1 cellular context compared by ENCODE assay signal in the genomic region with DNA sequence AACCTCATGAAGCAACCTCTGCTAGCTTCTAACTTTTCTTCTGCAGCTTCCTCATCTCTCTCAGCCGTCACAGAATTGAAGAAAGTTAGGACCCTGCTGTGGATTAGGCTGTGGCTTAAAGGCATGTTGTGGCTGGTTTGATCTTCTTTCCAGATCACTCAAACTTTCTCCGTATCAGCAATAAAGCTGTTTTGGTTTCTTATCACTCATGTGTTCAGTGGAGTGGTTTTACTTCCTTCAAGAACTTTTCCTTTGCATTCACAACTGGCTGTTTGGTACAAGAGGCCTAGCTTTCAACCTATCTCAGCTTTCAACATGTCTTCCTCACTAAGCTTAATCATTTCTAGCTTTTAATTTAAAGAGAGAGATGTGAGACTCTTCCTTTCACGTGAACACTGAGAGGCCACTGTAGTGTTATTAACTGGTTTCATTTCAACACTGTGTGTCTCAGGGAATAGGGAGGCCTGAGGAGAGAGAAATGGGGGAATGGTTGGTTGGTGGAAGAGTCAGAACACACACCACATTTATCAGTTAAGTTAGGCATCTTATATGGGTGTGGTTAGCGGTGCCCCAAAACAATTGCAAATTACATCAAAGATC.
TF ChIP-seq lines count a peak whose summit lies in the region.

No MANE protein-coding gene starts in this region.

TF ChIP-seq in HepG2, 621 proteins besides CTCF, POLR2A, EP300 and RAD21:
- TF ChIP-seq, protein P1, sequence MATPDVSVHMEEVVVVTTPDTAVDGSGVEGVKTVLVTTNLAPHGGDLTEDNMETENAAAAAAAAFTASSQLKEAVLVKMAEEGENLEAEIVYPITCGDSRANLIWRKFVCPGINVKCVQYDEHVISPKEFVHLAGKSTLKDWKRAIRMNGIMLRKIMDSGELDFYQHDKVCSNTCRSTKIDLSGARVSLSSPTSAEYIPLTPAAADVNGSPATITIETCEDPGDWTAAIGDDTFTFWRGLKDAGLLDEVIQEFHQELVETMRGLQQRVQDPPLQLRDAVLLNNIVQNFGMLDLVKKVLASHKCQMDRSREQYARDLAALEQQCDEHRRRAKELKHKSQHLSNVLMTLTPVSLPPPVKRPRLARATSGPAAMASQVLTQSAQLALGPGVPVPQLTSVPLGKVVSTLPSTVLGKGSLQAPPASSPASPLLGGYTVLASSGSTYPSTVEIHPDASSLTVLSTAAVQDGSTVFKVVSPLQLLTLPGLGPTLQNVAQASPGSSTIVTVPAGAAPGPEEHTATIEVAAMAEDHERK (CRISPR knock-in tag; IDR thresholded peaks at IDR 0.05; ENCODE audit: low read depth) = no peak
- TF ChIP-seq MAFK (conservative IDR thresholded peaks at IDR 0.05 in 1 of 2, IDR thresholded peaks at IDR 0.05 in 1 of 2; ENCODE audit: low read length in 2 of 2) (peak; percentile 51 to 52; a peak in 3 of 4 replicates), MAFF (IDR thresholded peaks at IDR 0.05; ENCODE audit: low read depth, low read length) (peak; percentile 35; the same call in 1 of the 2 replicates), ZNF598 (CRISPR knock-in tag; IDR thresholded peaks at IDR 0.05; ENCODE audit: borderline replicate concordance) (no peak)
